Comparison of ENCODE assay signal across 15 cellular contexts in genomic region chr1:1598720-1599029, GRCh38. TPM values are rescaled to one million over a fixed set of nuclear protein-coding genes. Genes with fewer than 3 reads are reported as not detected.
DNase-seq lines count a peak whose midpoint lies in the region; ATAC-seq, FAIRE-seq and TF ChIP-seq lines count a peak whose summit lies in the region.
"Had no signal": no experiment of that assay in that cellular context is flagged by ENCODE, and none has a peak within 500 bp of the region (broad histone marks: within the 10 kb centered on the region; RNA-seq: fewer than 3 reads in every experiment).

No MANE protein-coding gene starts in this region.

- TF ChIP-seq CTCF in CD14-positive monocyte (IDR thresholded peaks at IDR 0.05) (no peak), Calu3 (IDR thresholded peaks at IDR 0.05; ENCODE audit: unreplicated experiment) (no peak)

- H3K4me3 Mint-ChIP-seq in CD14-positive monocyte (peak overlapping the region; percentile 71 to 82), Calu3 (ENCODE audit: low read depth, unreplicated experiment) (peak overlapping the region; percentile 65)
- peak overlapping the region; percentile 79 for H3K4me3 Mint-ChIP-seq in activated T-helper 17 cell treated with anti-CD3 and anti-CD28 coated beads, Interleukin-2, amount 50 U/mL, for 72 hours
- peak overlapping the region; percentile 60 to 90 (median 76) for H3K4me3 Mint-ChIP-seq in naive thymus-derived CD4-positive, alpha-beta T cell

- POLR2A ChIA-PET in naive thymus-derived CD4-positive, alpha-beta T cell (lab: Charles Lee) = interaction anchor here (0.9 to 2.8 kb wide), 2 partner anchors 9 to 16 kb away, joined by 3 to 21 read pairs; partner anchors contain the start of gene MIB2

- CTCF ChIA-PET in Calu3 (lab: Charles Lee) = no interaction called here
- CTCF ChIA-PET in naive thymus-derived CD4-positive, alpha-beta T cell (lab: Charles Lee) = interaction anchor here (1.1 kb wide), 1 partner anchor 17 kb away, joined by 3 read pairs; no protein-coding TSS in a partner anchor

- peaks cover 0 to 4% of the 10 kb centered on the region in 2 donors for H3K27me3 ChIP-seq in naive thymus-derived CD4-positive, alpha-beta T cell (ENCODE audit: control insufficient read depth in 2 of 2, insufficient read depth in 2 of 2, low read length in 2 of 2)

- H3K9me3 Mint-ChIP-seq in CD14-positive monocyte (peaks cover 0 to 2% (median 0%) of the 10 kb centered on the region in 7 donors), Calu3 (ENCODE audit: low read depth, unreplicated experiment) (no peaks in the 10 kb centered on the region)
- no peaks in the 10 kb centered on the region for H3K9me3 Mint-ChIP-seq in activated T-helper 17 cell treated with anti-CD3 and anti-CD28 coated beads, Interleukin-2, amount 50 U/mL, for 72 hours
- no peaks in the 10 kb centered on the region for H3K9me3 Mint-ChIP-seq in naive thymus-derived CD4-positive, alpha-beta T cell

- ATAC-seq in activated T-helper 17 cell treated with anti-CD3 and anti-CD28 coated beads, Interleukin-2, amount 50 U/mL, for 72 hours (replicated peaks) = no peak
- ATAC-seq in naive thymus-derived CD4-positive, alpha-beta T cell = no peak
- ATAC-seq: left colon had no signal

- H3K36me3 Mint-ChIP-seq in CD14-positive monocyte (no peaks in the 10 kb centered on the region), Calu3 (ENCODE audit: insufficient read depth, unreplicated experiment) (peaks cover 12% of the 10 kb centered on the region)
- no peaks in the 10 kb centered on the region for H3K36me3 Mint-ChIP-seq in activated T-helper 17 cell treated with anti-CD3 and anti-CD28 coated beads, Interleukin-2, amount 50 U/mL, for 72 hours (ENCODE audit: low read depth)
- H3K36me3 Mint-ChIP-seq in naive thymus-derived CD4-positive, alpha-beta T cell = no peaks in the 10 kb centered on the region

- H3K4me1 Mint-ChIP-seq in CD14-positive monocyte = peaks cover 34% of the 10 kb centered on the region
- no peaks in the 10 kb centered on the region for H3K4me1 Mint-ChIP-seq in Calu3 (ENCODE audit: low read depth, unreplicated experiment)
- H3K4me1 Mint-ChIP-seq in activated T-helper 17 cell treated with anti-CD3 and anti-CD28 coated beads, Interleukin-2, amount 50 U/mL, for 72 hours = no peaks in the 10 kb centered on the region
- peaks cover 0 to 13% (median 5%) of the 10 kb centered on the region in 7 donors for H3K4me1 Mint-ChIP-seq in naive thymus-derived CD4-positive, alpha-beta T cell

- H3K27ac Mint-ChIP-seq in CD14-positive monocyte = no peak overlapping the region
- H3K27ac Mint-ChIP-seq in Calu3 (ENCODE audit: unreplicated experiment) = no peak overlapping the region
- peak overlapping the region; percentile 63 for H3K27ac Mint-ChIP-seq in activated T-helper 17 cell treated with anti-CD3 and anti-CD28 coated beads, Interleukin-2, amount 50 U/mL, for 72 hours
- peak overlapping the region in 2 of 9 donors; percentile 56 to 62 for H3K27ac Mint-ChIP-seq in naive thymus-derived CD4-positive, alpha-beta T cell

- FAIRE-seq in GM19239 (lab: Jason Lieb, UNC) = no peak

- no peaks in the 10 kb centered on the region for H3K36me3 ChIP-seq in naive thymus-derived CD4-positive, alpha-beta T cell (ENCODE audit: control insufficient read depth in 2 of 3, insufficient read depth in 3 of 3, low read length in 3 of 3)
- H3K36me3 ChIP-seq: colonic mucosa, esophagus squamous epithelium, neutrophil had no signal

- no peaks in the 10 kb centered on the region for H3K4me1 ChIP-seq in naive thymus-derived CD4-positive, alpha-beta T cell (ENCODE audit: control insufficient read depth in 2 of 2, insufficient read depth in 2 of 2, low read length in 2 of 2)

- BruUV-seq in Calu3 (replicated peaks; lab: Mats Ljungman, UMichigan) = no TSS peak

- H3K4me3 ChIP-seq in naive thymus-derived CD4-positive, alpha-beta T cell (ENCODE audit: low read length) = no peak overlapping the region

- no peaks in the 10 kb centered on the region for H3K9me3 ChIP-seq in naive thymus-derived CD4-positive, alpha-beta T cell (ENCODE audit: control insufficient read depth in 2 of 3, low read length in 3 of 3)
- H3K9me3 ChIP-seq: colonic mucosa, esophagus squamous epithelium, neutrophil had no signal

- H3K27me3 Mint-ChIP-seq in CD14-positive monocyte (ENCODE audit: low read depth in 3 of 3) = peaks cover 7 to 17% (median 11%) of the 10 kb centered on the region in 3 donors
- peaks cover 6% of the 10 kb centered on the region for H3K27me3 Mint-ChIP-seq in Calu3 (ENCODE audit: unreplicated experiment)
- no peaks in the 10 kb centered on the region for H3K27me3 Mint-ChIP-seq in activated T-helper 17 cell treated with anti-CD3 and anti-CD28 coated beads, Interleukin-2, amount 50 U/mL, for 72 hours
- peaks cover 0 to 10% (median 0%) of the 10 kb centered on the region in 5 donors for H3K27me3 Mint-ChIP-seq in naive thymus-derived CD4-positive, alpha-beta T cell

- intact Hi-C loops in CD14-positive monocyte (cut with micrococcal nuclease) = no loop called here
- intact Hi-C loops in Calu3 (cut with micrococcal nuclease; ENCODE audit: unreplicated experiment) = no loop called here
- intact Hi-C loops in naive thymus-derived CD4-positive, alpha-beta T cell (cut with micrococcal nuclease) = loop anchor here (1.0 kb wide), 2 partner anchors 17 to 23 kb away; partner anchors contain the start of gene MIB2 (in 1 of the 2)

- no peak overlapping the region for H3K27ac ChIP-seq in naive thymus-derived CD4-positive, alpha-beta T cell (ENCODE audit: low read depth, low read length)
- H3K27ac ChIP-seq: colonic mucosa, esophagus squamous epithelium had no signal

- DNase-seq in CD14-positive monocyte (ENCODE audit: low spot score) (no peak), Calu3 (no peak), GM19239 (ENCODE audit: insufficient read length, low spot score) (no peak), NCI-H748 (lab: John Stamatoyannopoulos, UW; ENCODE audit: unreplicated experiment) (no peak), HK-2 (ENCODE audit: unreplicated experiment) (no peak)
- no peak for DNase-seq in naive thymus-derived CD4-positive, alpha-beta T cell
- DNase-seq: activated CD4-positive, CD25-positive, alpha-beta regulatory T cell treated with anti-CD3 and anti-CD28 coated beads, Interleukin-2, amount 50 U/mL, for 72 hours; colonic mucosa; esophagus squamous epithelium; left colon; NCI-H1417 treated with DMSO at 0.1 percent for 48 hours; NCI-H446 had no signal

RNA-seq across cellular contexts. Expression of gene FNDC10, which starts 1.3 kb away (rescaled TPM):
- 1 to 10 TPM in 1 of 2 donors, under 1 TPM in 1; 0.46 to 1.5 TPM for polyA plus RNA-seq in CD14-positive monocyte
- 3.5 and 4.7 TPM in 2 replicates for total RNA-seq in Calu3 (2022)
- total RNA-seq in activated T-helper 17 cell treated with anti-CD3 and anti-CD28 coated beads, Interleukin-2, amount 50 U/mL, for 72 hours = 1 to 10 TPM; 1.1 to 1.4 TPM
- 10 to 100 TPM in 1 of 5 experiments, 1 to 10 TPM in 4; 3.2 to 10.7 (median 4.0) TPM for total RNA-seq in naive thymus-derived CD4-positive, alpha-beta T cell
- polyA plus RNA-seq in naive thymus-derived CD4-positive, alpha-beta T cell = 1 to 10 TPM; 1.3 to 1.6 TPM

RNA-seq across cellular contexts. Expression of gene MIB2, which starts 16.6 kb away (rescaled TPM):
- 1 to 10 TPM; 5.4 to 5.6 TPM for polyA plus RNA-seq in CD14-positive monocyte
- 50.0 and 50.3 TPM in 2 replicates for total RNA-seq in Calu3 (2022)
- total RNA-seq in activated T-helper 17 cell treated with anti-CD3 and anti-CD28 coated beads, Interleukin-2, amount 50 U/mL, for 72 hours = 10 to 100 TPM; 42.7 to 83.5 TPM
- total RNA-seq in naive thymus-derived CD4-positive, alpha-beta T cell = 100 to 1,000 TPM in 2 of 5 experiments, 10 to 100 TPM in 3; 45.6 to 129 (median 65.7) TPM
- polyA plus RNA-seq in naive thymus-derived CD4-positive, alpha-beta T cell = 10 to 100 TPM; 23.4 to 36.7 TPM

RNA-seq across cellular contexts. Expression of gene SSU72, which starts 24.0 kb away (rescaled TPM):
- 100 to 1,000 TPM; 138 to 168 TPM for polyA plus RNA-seq in CD14-positive monocyte
- total RNA-seq in Calu3 (2022) = 105 and 117 TPM in 2 replicates
- 100 to 1,000 TPM in 1 of 2 donors, 10 to 100 TPM in 1; 75.6 to 133 TPM for total RNA-seq in activated T-helper 17 cell treated with anti-CD3 and anti-CD28 coated beads, Interleukin-2, amount 50 U/mL, for 72 hours
- 100 to 1,000 TPM; 121 to 148 (median 137) TPM for total RNA-seq in naive thymus-derived CD4-positive, alpha-beta T cell
- polyA plus RNA-seq in naive thymus-derived CD4-positive, alpha-beta T cell = 100 to 1,000 TPM; 211 to 267 TPM

RNA-seq across cellular contexts. Expression of gene MMP23B, which starts 33.3 kb away (rescaled TPM):
- under 1 TPM; 0.21 to 0.24 TPM for polyA plus RNA-seq in CD14-positive monocyte
- total RNA-seq in Calu3 (2022) = 1.6 and 1.9 TPM in 2 replicates
- total RNA-seq in activated T-helper 17 cell treated with anti-CD3 and anti-CD28 coated beads, Interleukin-2, amount 50 U/mL, for 72 hours = 1 to 10 TPM; 1.8 to 6.5 TPM
- total RNA-seq in naive thymus-derived CD4-positive, alpha-beta T cell = 10 to 100 TPM in 1 of 5 experiments, 1 to 10 TPM in 4; 2.7 to 12.8 (median 4.2) TPM
- polyA plus RNA-seq in naive thymus-derived CD4-positive, alpha-beta T cell = not detected
- total RNA-seq: HT1080 had no signal

RNA-seq across cellular contexts. Expression of gene TMEM240, which starts 58.3 kb away (rescaled TPM):
- not detected for polyA plus RNA-seq in CD14-positive monocyte
- 5.0 and 5.1 TPM in 2 replicates for total RNA-seq in Calu3 (2022)
- 1 to 10 TPM; 2.1 to 2.3 TPM for total RNA-seq in activated T-helper 17 cell treated with anti-CD3 and anti-CD28 coated beads, Interleukin-2, amount 50 U/mL, for 72 hours
- 1 to 10 TPM in 3 of 5 experiments, under 1 TPM in 1, not detected in 1; 0.66 to 2.8 (median 1.7) TPM for total RNA-seq in naive thymus-derived CD4-positive, alpha-beta T cell
- polyA plus RNA-seq in naive thymus-derived CD4-positive, alpha-beta T cell = under 1 TPM in 1 of 2 donors, not detected in 1; 0.84 TPM

Comparison
In these comparisons a context has a peak if more than half of its experiments do, and no peak if none do; other contexts are left out.
1. intact Hi-C loops: an anchor here in naive thymus-derived CD4-positive, alpha-beta T cell (1.0 kb wide); none called in CD14-positive monocyte and Calu3.